In genomic region chr3:124812291-124813265, GRCh38 we compare ENCODE assay signal across 8 cellular contexts.
DNase-seq lines count a peak whose midpoint lies in the region; ATAC-seq and TF ChIP-seq lines count a peak whose summit lies in the region.

No MANE protein-coding gene starts in this region.

- H3K4me1 Mint-ChIP-seq in natural killer cell: peaks cover 0 to 18% of the 10 kb centered on the region in 2 donors
- no peaks in the 10 kb centered on the region for H3K4me1 Mint-ChIP-seq in activated CD4-positive, alpha-beta T cell treated with anti-CD3 and anti-CD28 coated beads for 36 hours

- CTCF ChIA-PET in activated CD4-positive, alpha-beta T cell treated with anti-CD3 and anti-CD28 coated beads for 36 hours (lab: Charles Lee): interaction anchor here (0.6 kb wide), 1 partner anchor 94 kb away, joined by 3 read pairs; no protein-coding TSS in a partner anchor

- POLR2A ChIA-PET in activated CD4-positive, alpha-beta T cell treated with anti-CD3 and anti-CD28 coated beads for 36 hours (lab: Charles Lee): no interaction called here

- H3K4me3 Mint-ChIP-seq in natural killer cell: peak overlapping the region; percentile 40
- H3K4me3 Mint-ChIP-seq in activated CD4-positive, alpha-beta T cell treated with anti-CD3 and anti-CD28 coated beads for 36 hours: no peak overlapping the region

- ATAC-seq in natural killer cell: peak; percentile 26 to 76 (median 68)
- no peak for ATAC-seq in HG03439 (IDR thresholded peaks at IDR 0.05; ENCODE audit: unreplicated experiment)
- ATAC-seq in GM18858 (IDR thresholded peaks at IDR 0.05; ENCODE audit: unreplicated experiment): no peak
- ATAC-seq in activated CD4-positive, alpha-beta T cell treated with anti-CD3 and anti-CD28 coated beads for 36 hours: no peak

- H3K27me3 Mint-ChIP-seq in natural killer cell (ENCODE audit: low read depth in 2 of 2): peaks cover 8 to 18% of the 10 kb centered on the region in 2 donors
- H3K27me3 Mint-ChIP-seq in activated CD4-positive, alpha-beta T cell treated with anti-CD3 and anti-CD28 coated beads for 36 hours: peaks cover 2% of the 10 kb centered on the region

- H3K4me3 ChIP-seq in AG10803 (ENCODE audit: low read length) (peak overlapping the region; percentile 36), epithelial cell of proximal tubule (ENCODE audit: low read depth, low read length) (no peak overlapping the region)

- intact Hi-C loops in natural killer cell (cut with micrococcal nuclease): no loop called here
- intact Hi-C loops in activated CD4-positive, alpha-beta T cell treated with anti-CD3 and anti-CD28 coated beads for 36 hours (cut with DNase I, micrococcal nuclease): no loop called here

- H3K36me3 Mint-ChIP-seq in natural killer cell: no peaks in the 10 kb centered on the region
- H3K36me3 Mint-ChIP-seq in activated CD4-positive, alpha-beta T cell treated with anti-CD3 and anti-CD28 coated beads for 36 hours (ENCODE audit: low read depth): no peaks in the 10 kb centered on the region

- H3K27ac Mint-ChIP-seq in natural killer cell: no peak overlapping the region
- no peak overlapping the region for H3K27ac Mint-ChIP-seq in activated CD4-positive, alpha-beta T cell treated with anti-CD3 and anti-CD28 coated beads for 36 hours

- DNase-seq in AG10803 (ENCODE audit: low read depth) (peak; percentile 99), NCI-H1694 (lab: John Stamatoyannopoulos, UW) (peak; percentile 25), epithelial cell of proximal tubule (ENCODE audit: low read depth) (peak; percentile 89), natural killer cell (no peak), NCI-H1436 (lab: John Stamatoyannopoulos, UW) (no peak)
- no peak for DNase-seq in activated CD4-positive, alpha-beta T cell treated with anti-CD3 and anti-CD28 coated beads for 36 hours

- no peaks in the 10 kb centered on the region for H3K9me3 Mint-ChIP-seq in natural killer cell
- H3K9me3 Mint-ChIP-seq in activated CD4-positive, alpha-beta T cell treated with anti-CD3 and anti-CD28 coated beads for 36 hours (ENCODE audit: low read depth): no peaks in the 10 kb centered on the region

- TF ChIP-seq CTCF in AG10803 (conservative IDR thresholded peaks at IDR 0.05; ENCODE audit: low read length): no peak
- TF ChIP-seq CTCF in epithelial cell of proximal tubule (conservative IDR thresholded peaks at IDR 0.05; ENCODE audit: low read depth, low read length): no peak
- no peak for TF ChIP-seq CTCF in natural killer cell (IDR thresholded peaks at IDR 0.05)

Comparison
In these comparisons a context has a peak if more than half of its experiments do, and no peak if none do; other contexts are left out.
1. DNase-seq: peak in AG10803 (single experiment), NCI-H1694 (single experiment) and epithelial cell of proximal tubule (single experiment); none in natural killer cell (single experiment), NCI-H1436 (single experiment) and activated CD4-positive, alpha-beta T cell treated with anti-CD3 and anti-CD28 coated beads for 36 hours (single experiment).
2. ATAC-seq: peak in natural killer cell (3 of 3); none in HG03439 (single experiment), GM18858 (single experiment) and activated CD4-positive, alpha-beta T cell treated with anti-CD3 and anti-CD28 coated beads for 36 hours (single experiment).